ENCODE assay signal across 24 cellular contexts in genomic region chr7:128893251-128894100, GRCh38. TPM values are rescaled to one million over a fixed set of nuclear protein-coding genes. Genes with fewer than 3 reads are reported as not detected.
DNase-seq lines count a peak whose midpoint lies in the region; ATAC-seq, FAIRE-seq and TF ChIP-seq lines count a peak whose summit lies in the region.
"Had no signal": no experiment of that assay in that cellular context is flagged by ENCODE, and none has a peak within 500 bp of the region (broad histone marks: within the 10 kb centered on the region; RNA-seq: fewer than 3 reads in every experiment).

No MANE protein-coding gene starts in this region.

- DNase-seq in Calu3 (peak; percentile 92), PC-9 (peak; percentile 97), left ventricle myocardium inferior (peak; percentile 7), pancreas (peak in 1 of 6 donors; percentile 60), NCI-H1694 treated with DMSO at 0.1 percent for 48 hours (lab: John Stamatoyannopoulos, UW) (no peak), HEK293T (ENCODE audit: extremely low spot score) (no peak), tibial artery (no peak)
- DNase-seq: activated CD4-positive, alpha-beta T cell treated with anti-CD3 and anti-CD28 coated beads for 48 hours; activated CD8-positive, alpha-beta memory T cell treated with anti-CD3 and anti-CD28 coated beads, Interleukin-2, amount 50 U/mL, for 4 hours; activated effector memory CD4-positive, alpha-beta T cell treated with Interleukin-2 at 50 U/mL for 16 hours; activated naive CD8-positive, alpha-beta T cell treated with anti-CD3 and anti-CD28 coated beads, Interleukin-2, amount 50 U/mL, for 24 hours; brain microvascular endothelial cell; CD4-positive, CD25-positive, alpha-beta regulatory T cell; H9; IMR-90; MM.1S; NCI-H1694; NCI-H345; SW 1271 had no signal

- peak overlapping the region; percentile 83 for H3K4me2 ChIP-seq in PC-9
- H3K4me2 ChIP-seq: smooth muscle cell had no signal

- BruUV-seq in Calu3 (replicated peaks; lab: Mats Ljungman, UMichigan) = TSS peak; percentile 62
- TSS peak; percentile 62 for BruUV-seq in PC-9 (replicated peaks; lab: Mats Ljungman, UMichigan)

- H3K36me3 Mint-ChIP-seq in Calu3 (ENCODE audit: insufficient read depth, unreplicated experiment) = peaks cover 46% of the 10 kb centered on the region
- H3K36me3 Mint-ChIP-seq: CD4-positive, CD25-positive, alpha-beta regulatory T cell had no signal

- peak overlapping the region; percentile 42; the same call in 1 of the 2 replicates for H3K4me3 ChIP-seq in PC-9
- no peak overlapping the region for H3K4me3 ChIP-seq in left ventricle myocardium inferior
- no peak overlapping the region for H3K4me3 ChIP-seq in pancreas
- no peak overlapping the region for H3K4me3 ChIP-seq in tibial artery
- H3K4me3 ChIP-seq: gastroesophageal sphincter, smooth muscle cell had no signal

- ATAC-seq in pancreas (peak in 3 of 4 donors; percentile 26 to 58 (median 54)), GM19455 (IDR thresholded peaks at IDR 0.05; ENCODE audit: unreplicated experiment) (no peak)
- ATAC-seq: activated naive CD8-positive, alpha-beta T cell treated with anti-CD3 and anti-CD28 coated beads, Interleukin-2, amount 50 U/mL, for 24 hours; gastroesophageal sphincter had no signal

- H3K4me3 Mint-ChIP-seq in Calu3 (ENCODE audit: low read depth, unreplicated experiment) = peak overlapping the region; percentile 57
- H3K4me3 Mint-ChIP-seq: activated naive CD8-positive, alpha-beta T cell treated with anti-CD3 and anti-CD28 coated beads, Interleukin-2, amount 50 U/mL, for 24 hours; CD4-positive, CD25-positive, alpha-beta regulatory T cell; dendritic cell treated with granulocyte-macrophage colony-stimulating factor and Interleukin-4, amounts not matched to agents 40 ng/mL and 50 ng/mL, for 4 days; H9 had no signal

- H3K79me2 ChIP-seq in PC-9 (ENCODE audit: low read depth) = peaks cover 5% of the 10 kb centered on the region

- no peaks in the 10 kb centered on the region for H3K36me3 ChIP-seq in PC-9 (ENCODE audit: low read depth)
- H3K36me3 ChIP-seq in left ventricle myocardium inferior = no peaks in the 10 kb centered on the region
- no peaks in the 10 kb centered on the region for H3K36me3 ChIP-seq in pancreas
- no peaks in the 10 kb centered on the region for H3K36me3 ChIP-seq in tibial artery
- H3K36me3 ChIP-seq: brain microvascular endothelial cell, gastroesophageal sphincter had no signal

- no peaks in the 10 kb centered on the region for H3K9me3 Mint-ChIP-seq in Calu3 (ENCODE audit: low read depth, unreplicated experiment)
- H3K9me3 Mint-ChIP-seq: dendritic cell treated with granulocyte-macrophage colony-stimulating factor and Interleukin-4, amounts not matched to agents 40 ng/mL and 50 ng/mL, for 4 days had no signal

- peaks cover 42% of the 10 kb centered on the region; the same call in 1 of the 2 replicates for H3F3A ChIP-seq in PC-9 (ENCODE audit: insufficient read depth, low read depth)

- no peak for TF ChIP-seq CTCF in Calu3 (IDR thresholded peaks at IDR 0.05; ENCODE audit: unreplicated experiment)
- TF ChIP-seq CTCF in PC-9 (conservative IDR thresholded peaks at IDR 0.05) = no peak
- no peak for TF ChIP-seq CTCF in left ventricle myocardium inferior (IDR thresholded peaks at IDR 0.05; ENCODE audit: borderline replicate concordance)
- no peak for TF ChIP-seq CTCF in pancreas (IDR thresholded peaks at IDR 0.05)
- TF ChIP-seq CTCF in tibial artery (IDR thresholded peaks at IDR 0.05) = no peak

- peaks cover 49% of the 10 kb centered on the region for H3K4me1 ChIP-seq in PC-9 (replicated peaks; ENCODE audit: insufficient read depth)
- peaks cover 8% of the 10 kb centered on the region for H3K4me1 ChIP-seq in left ventricle myocardium inferior
- H3K4me1 ChIP-seq in pancreas = no peaks in the 10 kb centered on the region
- peaks cover 0 to 6% (median 2%) of the 10 kb centered on the region in 4 donors for H3K4me1 ChIP-seq in tibial artery

- peak overlapping the region; percentile 52 for H3K27ac Mint-ChIP-seq in Calu3 (ENCODE audit: unreplicated experiment)
- H3K27ac Mint-ChIP-seq: activated naive CD8-positive, alpha-beta T cell treated with anti-CD3 and anti-CD28 coated beads, Interleukin-2, amount 50 U/mL, for 24 hours; CD4-positive, CD25-positive, alpha-beta regulatory T cell; dendritic cell treated with granulocyte-macrophage colony-stimulating factor and Interleukin-4, amounts not matched to agents 40 ng/mL and 50 ng/mL, for 4 days; H9 had no signal

- H3K4me1 Mint-ChIP-seq in Calu3 (ENCODE audit: low read depth, unreplicated experiment) = peaks cover 15% of the 10 kb centered on the region
- H3K4me1 Mint-ChIP-seq: activated naive CD8-positive, alpha-beta T cell treated with anti-CD3 and anti-CD28 coated beads, Interleukin-2, amount 50 U/mL, for 24 hours had no signal

- 87 to 92% methylated on average over 21 to 23 of the region's 23 CpGs for WGBS in pancreas, 2 donors

- FAIRE-seq in pancreas (lab: Jason Lieb, UNC) = no peak
- FAIRE-seq: GM12891 had no signal

- intact Hi-C loops in Calu3 (cut with micrococcal nuclease; ENCODE audit: unreplicated experiment) = no loop called here
- intact Hi-C loops in PC-9 (cut with micrococcal nuclease; ENCODE audit: unreplicated experiment) = loop anchor here (1.0 to 5.0 kb wide), 5 partner anchors 11 to 319 kb away; partner anchors contain the start of genes ATP6V1F and FLNC
- intact Hi-C loops in left ventricle myocardium inferior (cut with micrococcal nuclease) = no loop called here
- intact Hi-C loops in pancreas (cut with DNase I) = no loop called here
- intact Hi-C loops in tibial artery (cut with DNase I; ENCODE audit: low total_unique reads) = no loop called here

- H2AFZ ChIP-seq in PC-9 = no peak overlapping the region

- H3K27me3 ChIP-seq in PC-9 (ENCODE audit: insufficient read depth, low read depth) (no peaks in the 10 kb centered on the region), left ventricle myocardium inferior (ENCODE audit: low read depth) (peaks cover 35% of the 10 kb centered on the region), pancreas (peaks cover 0 to 7% (median 0%) of the 10 kb centered on the region in 4 donors), tibial artery (peaks cover 0 to 38% of the 10 kb centered on the region in 2 donors)

- H4K20me1 ChIP-seq in PC-9 (ENCODE audit: insufficient read depth) = no peaks in the 10 kb centered on the region

- H3K9me2 ChIP-seq in PC-9 (ENCODE audit: insufficient read depth) = no peaks in the 10 kb centered on the region

- H3K27me3 Mint-ChIP-seq in Calu3 (ENCODE audit: unreplicated experiment) = no peaks in the 10 kb centered on the region

- POLR2A ChIA-PET in PC-9 (lab: Charles Lee; ENCODE audit: unreplicated experiment) (interaction anchor here (0.6 to 0.7 kb wide), 5 partner anchors 17 to 235 kb away, joined by 3 to 6 read pairs (median 4); partner anchors contain the start of gene KCP), HEK293T (lab: Yijun Ruan, JAX) (no interaction called here)

- CTCF ChIA-PET in Calu3 (lab: Charles Lee) = interaction anchor here (0.6 to 1.2 kb wide), 3 partner anchors 10 to 15 kb away, joined by 3 read pairs; no protein-coding TSS in a partner anchor
- CTCF ChIA-PET in PC-9 (lab: Charles Lee) = interaction anchor here (0.7 kb wide), 1 partner anchor 18 kb away, joined by 3 read pairs; no protein-coding TSS in a partner anchor
- CTCF ChIA-PET in HEK293T (lab: Yijun Ruan, JAX) = no interaction called here

- H3K9me3 ChIP-seq in PC-9 (ENCODE audit: insufficient read depth, low read depth) (no peaks in the 10 kb centered on the region), left ventricle myocardium inferior (replicated peaks) (no peaks in the 10 kb centered on the region), pancreas (no peaks in the 10 kb centered on the region), tibial artery (no peaks in the 10 kb centered on the region)
- H3K9me3 ChIP-seq: gastroesophageal sphincter had no signal

- H3K27ac ChIP-seq in PC-9 (peak overlapping the region; percentile 75), left ventricle myocardium inferior (replicated peaks) (no peak overlapping the region), pancreas (no peak overlapping the region), tibial artery (no peak overlapping the region)
- H3K27ac ChIP-seq: brain microvascular endothelial cell, gastroesophageal sphincter had no signal

TF ChIP-seq in HEK293T, 16 proteins besides CTCF, POLR2A, EP300 and RAD21:
- TF ChIP-seq HDGF (IDR thresholded peaks at IDR 0.05; ENCODE audit: borderline replicate concordance) (no peak), BHLHE40 (IDR thresholded peaks at IDR 0.05; ENCODE audit: borderline replicate concordance) (no peak), FOXA1 (IDR thresholded peaks at IDR 0.05) (no peak), LEF1 (IDR thresholded peaks at IDR 0.05; ENCODE audit: borderline replicate concordance) (no peak), FOXK2 (IDR thresholded peaks at IDR 0.05) (no peak), SUZ12 (IDR thresholded peaks at IDR 0.05) (no peak), NFRKB (IDR thresholded peaks at IDR 0.05) (no peak), SP1 (IDR thresholded peaks at IDR 0.05) (no peak), ARNT (IDR thresholded peaks at IDR 0.05) (no peak), PKNOX1 (IDR thresholded peaks at IDR 0.05) (no peak), FOXM1 (IDR thresholded peaks at IDR 0.05; ENCODE audit: borderline replicate concordance) (no peak), CTBP1 (IDR thresholded peaks at IDR 0.05; ENCODE audit: borderline replicate concordance) (no peak), ZNF384 (IDR thresholded peaks at IDR 0.05) (no peak), TARDBP (IDR thresholded peaks at IDR 0.05) (no peak), ELF4 (IDR thresholded peaks at IDR 0.05) (no peak)

RNA-seq across cellular contexts. Expression of gene KCP, which starts 17.0 kb away (rescaled TPM):
- 6.8 and 10.6 TPM in 2 replicates for total RNA-seq in Calu3 (2022)
- total RNA-seq in PC-9 (2021) = 9.9 and 15.4 TPM in 2 replicates
- total RNA-seq in left ventricle myocardium inferior = 0.19 TPM
- total RNA-seq in pancreas = under 1 TPM; 0.08 to 0.46 (median 0.30) TPM
- under 1 TPM; 0.33 to 0.95 TPM for polyA plus RNA-seq in pancreas
- total RNA-seq: IMR-90 had no signal

RNA-seq across cellular contexts. Expression of gene ATP6V1F, which starts 30.8 kb away (rescaled TPM):
- total RNA-seq in Calu3 (2022) (104 and 123 TPM in 2 replicates), PC-9 (2021) (114 and 169 TPM in 2 replicates), left ventricle myocardium inferior (101 TPM), pancreas (10 to 100 TPM; 28.1 to 66.8 (median 37.7) TPM)
- polyA plus RNA-seq in pancreas = 10 to 100 TPM; 94.8 to 96.9 TPM

RNA-seq across cellular contexts. Expression of gene IRF5, which starts 44.3 kb away (rescaled TPM):
- total RNA-seq in Calu3 (2022) = 11.4 and 13.4 TPM in 2 replicates
- 3.4 and 5.8 TPM in 2 replicates for total RNA-seq in PC-9 (2021)
- total RNA-seq in left ventricle myocardium inferior = 2.2 TPM
- 10 to 100 TPM in 1 of 6 donors, 1 to 10 TPM in 5; 3.2 to 12.4 (median 4.3) TPM for total RNA-seq in pancreas
- 1 to 10 TPM; 6.4 to 8.1 TPM for polyA plus RNA-seq in pancreas

Comparison
In these comparisons a context has a peak if more than half of its experiments do, and no peak if none do; other contexts are left out.
1. DNase-seq: peak in Calu3 (single experiment), PC-9 (2 of 2) and left ventricle myocardium inferior (single experiment); none in NCI-H1694 treated with DMSO at 0.1 percent for 48 hours (single experiment), HEK293T (single experiment) and tibial artery (0 of 2).